ENCODE assay signal across 25 cellular contexts in genomic region chr18:67650661-67651060, GRCh38.
"Had no signal": no experiment of that assay in that cellular context is flagged by ENCODE, and none has a peak within 500 bp of the region (broad histone marks: within the 10 kb centered on the region; RNA-seq: fewer than 3 reads in every experiment).

No MANE protein-coding gene starts in this region.

- H3K4me3 ChIP-seq: esophagus muscularis mucosa, gastroesophageal sphincter, heart left ventricle, hepatocyte, lung, pancreas, skin epidermis, spleen, testis, tibial artery had no signal

- ATAC-seq: foreskin keratinocyte; naive thymus-derived CD8-positive, alpha-beta T cell; stimulated activated naive CD8-positive, alpha-beta T cell treated with anti-CD3 and anti-CD28 coated beads, Interleukin-15, amount 100 ng/mL, for 72 hours had no signal

- H3K4me1 Mint-ChIP-seq: endodermal cell; memory B cell; naive thymus-derived CD8-positive, alpha-beta T cell; stimulated activated naive CD8-positive, alpha-beta T cell treated with anti-CD3 and anti-CD28 coated beads, Interleukin-15, amount 100 ng/mL, for 72 hours had no signal

- H3K4me1 ChIP-seq: esophagus muscularis mucosa, foreskin keratinocyte, gastroesophageal sphincter, pancreas, spleen, testis had no signal

- H3K9me3 ChIP-seq: gastroesophageal sphincter, neutrophil, pancreas, spleen, testis, tibial artery had no signal

- H3K27ac ChIP-seq: esophagus muscularis mucosa, foreskin keratinocyte, heart left ventricle, hepatocyte, neutrophil, pancreas, spleen, testis, tibial artery had no signal

- H2AFZ ChIP-seq: hepatocyte had no signal

- H3K36me3 ChIP-seq: esophagus muscularis mucosa, gastroesophageal sphincter, heart left ventricle, neutrophil, pancreas, spleen, tibial artery had no signal

- H3K27me3 ChIP-seq: esophagus muscularis mucosa, heart left ventricle, hepatocyte, neutrophil, pancreas, spleen, testis, tibial artery had no signal

- DNase-seq: effector CD8-positive, alpha-beta T cell; endodermal cell; foreskin keratinocyte; heart left ventricle; kidney; midbrain; naive thymus-derived CD8-positive, alpha-beta T cell; pancreas; retina; spleen; stimulated activated CD8-positive, alpha-beta memory T cell treated with anti-CD3 and anti-CD28 coated beads, Interleukin-4, amount 100 ng/mL, for 48 hours; stimulated activated naive CD4-positive, alpha-beta T cell; stimulated activated naive CD8-positive, alpha-beta T cell treated with anti-CD3 and anti-CD28 coated beads, Interleukin-15, amount 100 ng/mL, for 72 hours; testis; tibial artery had no signal

- H3K27ac Mint-ChIP-seq: dendritic cell treated with granulocyte-macrophage colony-stimulating factor and Interleukin-4, amounts not matched to agents 40 ng/mL and 50 ng/mL, for 4 days; endodermal cell; memory B cell; stimulated activated naive CD8-positive, alpha-beta T cell treated with anti-CD3 and anti-CD28 coated beads, Interleukin-15, amount 100 ng/mL, for 72 hours; type B pancreatic cell had no signal

- H3K79me2 ChIP-seq: hepatocyte had no signal

- H3K36me3 Mint-ChIP-seq: memory B cell; naive thymus-derived CD8-positive, alpha-beta T cell; type B pancreatic cell had no signal

- H3K27me3 Mint-ChIP-seq: dendritic cell treated with granulocyte-macrophage colony-stimulating factor and Interleukin-4, amounts not matched to agents 40 ng/mL and 50 ng/mL, for 4 days; memory B cell; naive thymus-derived CD8-positive, alpha-beta T cell; stimulated activated naive CD8-positive, alpha-beta T cell treated with anti-CD3 and anti-CD28 coated beads, Interleukin-15, amount 100 ng/mL, for 72 hours had no signal

- H3K4me3 Mint-ChIP-seq: dendritic cell treated with granulocyte-macrophage colony-stimulating factor and Interleukin-4, amounts not matched to agents 40 ng/mL and 50 ng/mL, for 4 days; endodermal cell; memory B cell; naive thymus-derived CD8-positive, alpha-beta T cell; neural crest cell; stimulated activated naive CD8-positive, alpha-beta T cell treated with anti-CD3 and anti-CD28 coated beads, Interleukin-15, amount 100 ng/mL, for 72 hours; type B pancreatic cell had no signal

- H3K4me2 ChIP-seq: hepatocyte had no signal
